8 cellular contexts compared by ENCODE assay signal in genomic region chr10:27998178-27998953, GRCh38. TPM values are rescaled to one million over a fixed set of nuclear protein-coding genes. Genes with fewer than 3 reads are reported as not detected.
DNase-seq lines count a peak whose midpoint lies in the region; ATAC-seq and TF ChIP-seq lines count a peak whose summit lies in the region.

No MANE protein-coding gene starts in this region.

- H3K27me3 Mint-ChIP-seq in activated T-helper 2 cell treated with anti-CD3 and anti-CD28 coated beads, Interferon-gamma antibody, Interleukin-2, Interleukin-4, amounts not matched to agents 10 μg/mL and 5 μg/mL and 100 μg/mL, durations not matched to agents 14 hours and 24 hours and 36 hours (ENCODE audit: low read depth) = peaks cover 43% of the 10 kb centered on the region
- H3K27me3 Mint-ChIP-seq in osteocyte (ENCODE audit: unreplicated experiment) = peaks cover 2% of the 10 kb centered on the region

- peak overlapping the region; percentile 75 for H3K4me3 Mint-ChIP-seq in activated T-helper 2 cell treated with anti-CD3 and anti-CD28 coated beads, Interferon-gamma antibody, Interleukin-2, Interleukin-4, amounts not matched to agents 10 μg/mL and 5 μg/mL and 100 μg/mL, durations not matched to agents 14 hours and 24 hours and 36 hours (ENCODE audit: low read depth)
- peak overlapping the region; percentile 97 for H3K4me3 Mint-ChIP-seq in osteocyte (ENCODE audit: unreplicated experiment)

- H3K9me3 ChIP-seq in heart left ventricle = no peaks in the 10 kb centered on the region

- H3K4me1 Mint-ChIP-seq in activated T-helper 2 cell treated with anti-CD3 and anti-CD28 coated beads, Interferon-gamma antibody, Interleukin-2, Interleukin-4, amounts not matched to agents 10 μg/mL and 5 μg/mL and 100 μg/mL, durations not matched to agents 14 hours and 24 hours and 36 hours (ENCODE audit: low read depth) = peaks cover 8% of the 10 kb centered on the region
- H3K4me1 Mint-ChIP-seq in osteocyte (ENCODE audit: unreplicated experiment) = peaks cover 16% of the 10 kb centered on the region

- H3K4me3 ChIP-seq in heart left ventricle = peak overlapping the region; percentile 38 to 74 (median 60)

- H3K36me3 ChIP-seq in heart left ventricle = no peaks in the 10 kb centered on the region

- peak; percentile 32 to 94 (median 84) for ATAC-seq in heart left ventricle

- intact Hi-C loops in activated T-helper 2 cell treated with anti-CD3 and anti-CD28 coated beads, Interferon-gamma antibody, Interleukin-2, Interleukin-4, amounts not matched to agents 10 μg/mL and 5 μg/mL and 100 μg/mL, durations not matched to agents 14 hours and 24 hours and 36 hours (cut with micrococcal nuclease) = loop anchor here (2.0 kb wide), 1 partner anchor 254 kb away; the partner anchor contains the start of gene MKX
- intact Hi-C loops in heart left ventricle (cut with DNase I) = no loop called here

- peaks cover 0 to 38% (median 0%) of the 10 kb centered on the region in 9 donors for H3K27me3 ChIP-seq in heart left ventricle

- H3K36me3 Mint-ChIP-seq in activated T-helper 2 cell treated with anti-CD3 and anti-CD28 coated beads, Interferon-gamma antibody, Interleukin-2, Interleukin-4, amounts not matched to agents 10 μg/mL and 5 μg/mL and 100 μg/mL, durations not matched to agents 14 hours and 24 hours and 36 hours (ENCODE audit: low read depth) = no peaks in the 10 kb centered on the region
- no peaks in the 10 kb centered on the region for H3K36me3 Mint-ChIP-seq in osteocyte (ENCODE audit: unreplicated experiment)

- TF ChIP-seq POLR2A in heart left ventricle (IDR thresholded peaks at IDR 0.05) = no peak

- DNase-seq in COLO668 (lab: John Stamatoyannopoulos, UW; ENCODE audit: unreplicated experiment) (peak; percentile 47), KBM-7 (peak; percentile 65), heart left ventricle (peak in 3 of 5 donors; percentile 27 to 62 (median 37)), osteocyte (ENCODE audit: extremely low spot score, unreplicated experiment) (no peak), NCI-H446 (lab: John Stamatoyannopoulos, UW) (no peak), hepatic stellate cell (ENCODE audit: low spot score) (no peak), SW480 (ENCODE audit: low spot score) (no peak)
- no peak for DNase-seq in activated T-helper 2 cell treated with anti-CD3 and anti-CD28 coated beads, Interferon-gamma antibody, Interleukin-2, Interleukin-4, amounts not matched to agents 10 μg/mL and 5 μg/mL and 100 μg/mL, durations not matched to agents 14 hours and 24 hours and 36 hours (ENCODE audit: low spot score)

- TF ChIP-seq CTCF in heart left ventricle (IDR thresholded peaks at IDR 0.05) (no peak), osteocyte (IDR thresholded peaks at IDR 0.05) (no peak)

- peaks cover 0 to 12% (median 0%) of the 10 kb centered on the region in 12 donors for H3K4me1 ChIP-seq in heart left ventricle

- no peak overlapping the region for H3K27ac Mint-ChIP-seq in activated T-helper 2 cell treated with anti-CD3 and anti-CD28 coated beads, Interferon-gamma antibody, Interleukin-2, Interleukin-4, amounts not matched to agents 10 μg/mL and 5 μg/mL and 100 μg/mL, durations not matched to agents 14 hours and 24 hours and 36 hours
- peak overlapping the region; percentile 93 for H3K27ac Mint-ChIP-seq in osteocyte (ENCODE audit: unreplicated experiment)

- H3K27ac ChIP-seq in heart left ventricle = peak overlapping the region in 1 of 12 donors; percentile 74

- no peaks in the 10 kb centered on the region for H3K9me3 Mint-ChIP-seq in activated T-helper 2 cell treated with anti-CD3 and anti-CD28 coated beads, Interferon-gamma antibody, Interleukin-2, Interleukin-4, amounts not matched to agents 10 μg/mL and 5 μg/mL and 100 μg/mL, durations not matched to agents 14 hours and 24 hours and 36 hours
- peaks cover 4% of the 10 kb centered on the region for H3K9me3 Mint-ChIP-seq in osteocyte (ENCODE audit: unreplicated experiment)

- WGBS in heart left ventricle, 4 donors = 1 to 3% (median 2%) methylated on average over 39 to 62 of the region's 62 CpGs

- in situ Hi-C loops in KBM-7 (cut with MboI; ENCODE audit: low pct_unique_long_range_greater_than_20kb, low sequenced_read_pairs) = no loop called here

RNA-seq across cellular contexts. Expression of gene ODAD2, which starts 0.5 kb away (rescaled TPM):
- not detected in 2 replicates for total RNA-seq in activated T-helper 2 cell treated with anti-CD3 and anti-CD28 coated beads, Interferon-gamma antibody, Interleukin-2, Interleukin-4, amounts not matched to agents 10 μg/mL and 5 μg/mL and 100 μg/mL, durations not matched to agents 14 hours and 24 hours and 36 hours
- 1 to 10 TPM in 1 of 9 donors, under 1 TPM in 4, not detected in 4; 0.21 to 1.5 (median 0.64) TPM for total RNA-seq in heart left ventricle
- not detected for polyA plus RNA-seq in heart left ventricle
- 2.8 and 4.3 TPM in 2 replicates for total RNA-seq in osteocyte

Comparison
In these comparisons a context has a peak if more than half of its experiments do, and no peak if none do; other contexts are left out.
1. DNase-seq: peak in COLO668 (single experiment), KBM-7 (single experiment) and heart left ventricle (3 of 5); none in activated T-helper 2 cell treated with anti-CD3 and anti-CD28 coated beads, Interferon-gamma antibody, Interleukin-2, Interleukin-4, amounts not matched to agents 10 μg/mL and 5 μg/mL and 100 μg/mL, durations not matched to agents 14 hours and 24 hours and 36 hours (single experiment), osteocyte (single experiment), NCI-H446 (0 of 2), hepatic stellate cell (single experiment) and SW480 (single experiment).